Comparison of ENCODE assay signal across 15 cellular contexts in the genomic region with DNA sequence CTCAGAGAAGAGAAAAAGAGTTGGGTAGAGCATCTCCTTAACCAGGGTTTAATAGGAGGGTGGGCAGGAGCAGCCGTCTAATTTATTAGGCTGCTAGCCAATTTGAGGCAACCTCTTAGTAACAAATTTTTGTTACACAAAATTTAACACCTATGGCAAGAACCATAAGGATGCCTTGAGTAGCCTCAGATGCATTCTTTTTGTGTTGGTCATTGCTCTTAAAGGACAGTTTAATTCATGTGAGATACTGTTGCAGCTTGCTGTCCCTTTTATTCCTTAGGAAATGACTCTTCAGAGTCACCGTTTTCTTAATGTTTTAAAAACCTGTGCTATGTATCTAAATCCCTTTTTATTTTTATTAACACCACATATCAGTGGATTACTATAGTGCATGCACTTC.
"Had no signal": no experiment of that assay in that cellular context is flagged by ENCODE, and none has a peak within 500 bp of the region (broad histone marks: within the 10 kb centered on the region; RNA-seq: fewer than 3 reads in every experiment).

No MANE protein-coding gene starts in this region.

- FAIRE-seq: frontal cortex, kidney, urothelium cell line had no signal

- H3K27ac ChIP-seq: dorsolateral prefrontal cortex, esophagus squamous epithelium, ovary, thyroid gland had no signal

- H3K36me3 ChIP-seq: esophagus squamous epithelium, heart right ventricle, ovary, thyroid gland had no signal

- H3K27me3 ChIP-seq: dorsolateral prefrontal cortex, esophagus squamous epithelium, heart right ventricle, ovary, thyroid gland had no signal

- H3K4me1 ChIP-seq: thyroid gland had no signal

- ATAC-seq: activated naive CD4-positive, alpha-beta T cell treated with anti-CD3 and anti-CD28 coated beads, Interleukin-2, amount 50 U/mL, for 72 hours; left ventricle myocardium superior; T-helper 17 cell had no signal

- DNase-seq: activated B cell treated with CpG ODN at 0.5 μM for 24 hours; activated CD4-positive, alpha-beta T cell treated with anti-CD3 and anti-CD28 coated beads, Interleukin-2, amount 10 ng/mL, durations not matched to agents 24 days and 14 days; activated effector memory CD4-positive, alpha-beta T cell treated with anti-CD3 and anti-CD28 coated beads, Interleukin-2, amount 50 U/mL, for 16 hours; activated T-cell treated with anti-CD3 and anti-CD28 coated beads, Interleukin-2, amount 50 U/mL, for 1 hour; dorsolateral prefrontal cortex; esophagus squamous epithelium; heart right ventricle; kidney; left ventricle myocardium superior; ovary; T-helper 17 cell; thyroid gland had no signal

- H3K4me3 ChIP-seq: dorsolateral prefrontal cortex, esophagus squamous epithelium, heart right ventricle, ovary, thyroid gland had no signal
